In genomic region chr4:142203505-142203904, GRCh38 we compare ENCODE assay signal across 20 cellular contexts.
"Had no signal": no experiment of that assay in that cellular context is flagged by ENCODE, and none has a peak within 500 bp of the region (broad histone marks: within the 10 kb centered on the region; RNA-seq: fewer than 3 reads in every experiment).

No MANE protein-coding gene starts in this region.

- DNase-seq: cerebellar nuclear complex; effector memory CD4-positive, alpha-beta T cell; esophagus squamous epithelium; foreskin fibroblast; glutamatergic neuron; immature natural killer cell; kidney; left colon; left ventricle myocardium superior; mesendoderm; naive thymus-derived CD8-positive, alpha-beta T cell; right cardiac atrium; stimulated activated CD4-positive, alpha-beta T cell treated with anti-CD3 and anti-CD28 coated beads, Interleukin-15, amount 100 ng/mL, for 24 hours; stimulated activated CD4-positive, alpha-beta T cell treated with anti-CD3 and anti-CD28 coated beads, Interleukin-1b, Interleukin-23, amount 100 ng/mL, for 48 hours; stimulated activated CD4-positive, alpha-beta T cell treated with anti-CD3 and anti-CD28 coated beads, Interleukin-4, amount 100 ng/mL, for 24 hours; tibial artery; upper lobe of left lung had no signal

- H3K4me3 Mint-ChIP-seq: immature natural killer cell; naive thymus-derived CD8-positive, alpha-beta T cell; stimulated activated memory B cell treated with anti-CD40 and anti-IgM and Interleukin-4, amounts not matched to agents 10 μg/mL and 1 μg/mL and 100 μg/mL, for 72 hours; stimulated activated naive CD8-positive, alpha-beta T cell treated with anti-CD3 and anti-CD28 coated beads, Interleukin-15, Interleukin-2, amounts not matched to agents 100 ng/mL and 50 ng/mL, for 24 hours had no signal

- H3K4me1 Mint-ChIP-seq: immature natural killer cell had no signal

- H3K27me3 Mint-ChIP-seq: naive thymus-derived CD8-positive, alpha-beta T cell; stimulated activated naive CD8-positive, alpha-beta T cell treated with anti-CD3 and anti-CD28 coated beads, Interleukin-15, Interleukin-2, amounts not matched to agents 100 ng/mL and 50 ng/mL, for 24 hours had no signal

- ATAC-seq: gastroesophageal sphincter; left colon; left ventricle myocardium superior; naive thymus-derived CD8-positive, alpha-beta T cell; right cardiac atrium had no signal

- H3K27ac Mint-ChIP-seq: immature natural killer cell; stimulated activated memory B cell treated with anti-CD40 and anti-IgM and Interleukin-4, amounts not matched to agents 10 μg/mL and 1 μg/mL and 100 μg/mL, for 72 hours; stimulated activated naive CD8-positive, alpha-beta T cell treated with anti-CD3 and anti-CD28 coated beads, Interleukin-15, Interleukin-2, amounts not matched to agents 100 ng/mL and 50 ng/mL, for 24 hours had no signal

- H3K36me3 Mint-ChIP-seq: stimulated activated memory B cell treated with anti-CD40 and anti-IgM and Interleukin-4, amounts not matched to agents 10 μg/mL and 1 μg/mL and 100 μg/mL, for 72 hours had no signal

- H3K9me3 Mint-ChIP-seq: naive thymus-derived CD8-positive, alpha-beta T cell; stimulated activated memory B cell treated with anti-CD40 and anti-IgM and Interleukin-4, amounts not matched to agents 10 μg/mL and 1 μg/mL and 100 μg/mL, for 72 hours; stimulated activated naive CD8-positive, alpha-beta T cell treated with anti-CD3 and anti-CD28 coated beads, Interleukin-15, Interleukin-2, amounts not matched to agents 100 ng/mL and 50 ng/mL, for 24 hours had no signal
